In the genomic region with DNA sequence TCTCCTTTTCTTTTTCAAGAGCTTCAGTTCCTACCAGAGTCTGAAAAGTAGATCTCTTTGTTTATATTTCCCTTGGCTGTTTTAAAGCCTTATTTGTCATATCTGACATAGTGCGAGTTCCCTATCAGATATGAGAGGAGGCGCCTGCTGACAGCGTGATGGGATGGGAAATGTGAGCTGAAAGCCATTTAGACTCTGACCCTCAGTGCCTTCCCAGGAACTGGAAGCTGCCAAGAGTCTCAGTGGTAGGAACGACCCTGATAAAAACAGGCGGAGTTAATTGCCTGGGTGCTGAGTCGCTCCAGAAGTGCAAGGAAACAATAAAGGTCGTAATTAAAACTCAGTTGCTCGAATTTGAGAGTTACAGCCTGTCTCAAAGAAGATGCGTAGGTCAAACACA, we compare ENCODE assay signal across 14 cellular contexts.
A peak's percentile ranks its signal among the peaks of the same experiment; 100 is the strongest.
DNase-seq lines count a peak whose midpoint lies in the region; ATAC-seq and TF ChIP-seq lines count a peak whose summit lies in the region.
"Had no signal": no experiment of that assay in that cellular context is flagged by ENCODE, and none has a peak within 500 bp of the region (broad histone marks: within the 10 kb centered on the region; RNA-seq: fewer than 3 reads in every experiment).

No MANE protein-coding gene starts in this region.

- H3K79me2 ChIP-seq in hepatocyte = no peaks in the 10 kb centered on the region

- WGBS in hepatocyte (ENCODE audit: low lambda C conversion rate, missing lambda C conversion rate) = 18% methylated on average over 9 of the region's 9 CpGs

- H3K4me2 ChIP-seq in hepatocyte = peak overlapping the region; percentile 58

- no peaks in the 10 kb centered on the region for H4K20me1 ChIP-seq in hepatocyte (ENCODE audit: insufficient read depth, poor library complexity, severe bottlenecking)

- H3K4me3 Mint-ChIP-seq in progenitor cell of endocrine pancreas (ENCODE audit: low read depth) = no peak overlapping the region

- no peaks in the 10 kb centered on the region for H3K9me3 ChIP-seq in hepatocyte (ENCODE audit: low read depth)

- H3K27me3 Mint-ChIP-seq in progenitor cell of endocrine pancreas = no peaks in the 10 kb centered on the region

- H3K4me3 ChIP-seq in hepatocyte = no peak overlapping the region

- no peaks in the 10 kb centered on the region for H3K36me3 ChIP-seq in hepatocyte (replicated peaks; ENCODE audit: insufficient read depth, low read depth)

- no peak overlapping the region for H2AFZ ChIP-seq in hepatocyte

- POLR2A ChIA-PET in HEK293T (lab: Yijun Ruan, JAX) = interaction anchor here (0.6 kb wide), 1 partner anchor 83 kb away, joined by 3 read pairs; no protein-coding TSS in a partner anchor

- peaks cover 3% of the 10 kb centered on the region for H3K9me3 Mint-ChIP-seq in progenitor cell of endocrine pancreas (ENCODE audit: low read depth)

- peak; percentile 30 for DNase-seq in HEK293T (ENCODE audit: extremely low spot score)
- peak; percentile 59 for DNase-seq in NCI-H2227 (lab: John Stamatoyannopoulos, UW; ENCODE audit: unreplicated experiment)
- DNase-seq in hepatocyte (ENCODE audit: low spot score) = peak; percentile 60
- DNase-seq in progenitor cell of endocrine pancreas (ENCODE audit: low spot score, unreplicated experiment) = no peak
- DNase-seq in NAMALWA (ENCODE audit: low spot score) = no peak
- DNase-seq: COR-L47, DMS53, NCI-H1694 treated with DMSO at 0.1 percent for 48 hours, NCI-H446 treated with DMSO at 0.1 percent for 48 hours, NCI-H82, PC-3 had no signal

- TF ChIP-seq CTCF in hepatocyte (IDR thresholded peaks at IDR 0.05; ENCODE audit: poor library complexity) (no peak), progenitor cell of endocrine pancreas (IDR thresholded peaks at IDR 0.05; ENCODE audit: unreplicated experiment) (no peak)

- H3K27me3 ChIP-seq in hepatocyte = no peaks in the 10 kb centered on the region

- CTCF ChIA-PET in HEK293T (lab: Yijun Ruan, JAX) = no interaction called here

- H3K9me2 ChIP-seq in hepatocyte (replicated peaks; ENCODE audit: insufficient read depth) = no peaks in the 10 kb centered on the region

- peak overlapping the region; percentile 56 for H3K27ac ChIP-seq in hepatocyte
- H3K27ac ChIP-seq: RWPE1 had no signal

- peaks cover 18% of the 10 kb centered on the region for H3K4me1 Mint-ChIP-seq in progenitor cell of endocrine pancreas (ENCODE audit: low read depth)

- peak overlapping the region; percentile 40 for H3K27ac Mint-ChIP-seq in progenitor cell of endocrine pancreas

- ATAC-seq in GM21360 (IDR thresholded peaks at IDR 0.05; ENCODE audit: unreplicated experiment) = no peak
- ATAC-seq in HG02840 (IDR thresholded peaks at IDR 0.05; ENCODE audit: low FRiP score, unreplicated experiment) = no peak
- ATAC-seq: PC-3 had no signal

- H3K36me3 Mint-ChIP-seq in progenitor cell of endocrine pancreas (ENCODE audit: insufficient read depth) = no peaks in the 10 kb centered on the region

- no peaks in the 10 kb centered on the region for H3K4me1 ChIP-seq in hepatocyte (ENCODE audit: insufficient read depth)

TF ChIP-seq in HEK293T, 16 proteins besides CTCF, POLR2A, EP300 and RAD21:
- no peak for TF ChIP-seq LEF1 (IDR thresholded peaks at IDR 0.05; ENCODE audit: borderline replicate concordance)
- no peak for TF ChIP-seq HDGF (IDR thresholded peaks at IDR 0.05; ENCODE audit: borderline replicate concordance)
- no peak for TF ChIP-seq SP1 (IDR thresholded peaks at IDR 0.05)
- no peak for TF ChIP-seq ELF4 (IDR thresholded peaks at IDR 0.05)
- TF ChIP-seq, protein P1, sequence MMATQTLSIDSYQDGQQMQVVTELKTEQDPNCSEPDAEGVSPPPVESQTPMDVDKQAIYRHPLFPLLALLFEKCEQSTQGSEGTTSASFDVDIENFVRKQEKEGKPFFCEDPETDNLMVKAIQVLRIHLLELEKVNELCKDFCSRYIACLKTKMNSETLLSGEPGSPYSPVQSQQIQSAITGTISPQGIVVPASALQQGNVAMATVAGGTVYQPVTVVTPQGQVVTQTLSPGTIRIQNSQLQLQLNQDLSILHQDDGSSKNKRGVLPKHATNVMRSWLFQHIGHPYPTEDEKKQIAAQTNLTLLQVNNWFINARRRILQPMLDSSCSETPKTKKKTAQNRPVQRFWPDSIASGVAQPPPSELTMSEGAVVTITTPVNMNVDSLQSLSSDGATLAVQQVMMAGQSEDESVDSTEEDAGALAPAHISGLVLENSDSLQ (IDR thresholded peaks at IDR 0.05) = peak; percentile 42; the same call in 1 of the 2 replicates

Comparison
In these comparisons a context has a peak if more than half of its experiments do, and no peak if none do; other contexts are left out.
1. DNase-seq: peak in HEK293T (single experiment), NCI-H2227 (single experiment) and hepatocyte (single experiment); none in progenitor cell of endocrine pancreas (single experiment) and NAMALWA (single experiment).